ENCODE assay signal across 11 cellular contexts in genomic region chrY:19392876-19393275, GRCh38.
"Had no signal": no experiment of that assay in that cellular context is flagged by ENCODE, and none has a peak within 500 bp of the region (broad histone marks: within the 10 kb centered on the region; RNA-seq: fewer than 3 reads in every experiment).

No MANE protein-coding gene starts in this region.

- H3K36me3 ChIP-seq: pancreas, thyroid gland had no signal

- ATAC-seq: left colon, pancreas, sciatic nerve, T-cell had no signal

- DNase-seq: activated CD4-positive, alpha-beta T cell treated with anti-CD3 and anti-CD28 coated beads for 4 hours; activated CD8-positive, alpha-beta memory T cell treated with anti-CD3 and anti-CD28 coated beads, Interleukin-2, amount 50 U/mL, for 4 hours; left colon; pancreas; Right ventricle myocardium superior; T-cell; thyroid gland had no signal

- H3K4me1 ChIP-seq: pancreas, thyroid gland had no signal

- H3K27me3 ChIP-seq: pancreas, thyroid gland had no signal

- H3K36me3 Mint-ChIP-seq: mesothelial cell of epicardium, T-cell had no signal

- H3K4me1 Mint-ChIP-seq: mesothelial cell of epicardium had no signal

- H3K4me3 ChIP-seq: lung, pancreas, SK-N-MC, thyroid gland had no signal

- H3K27ac Mint-ChIP-seq: mesothelial cell of epicardium had no signal

- H3K4me3 Mint-ChIP-seq: mesothelial cell of epicardium had no signal

- H3K9me3 ChIP-seq: pancreas, thyroid gland had no signal

- H3K9me3 Mint-ChIP-seq: mesothelial cell of epicardium, T-cell had no signal

- H3K27ac ChIP-seq: pancreas, SK-N-MC, thyroid gland had no signal

- H3K27me3 Mint-ChIP-seq: T-cell had no signal
